ENCODE assay signal across 1 cellular context in genomic region chr19:494171-495046, GRCh38.
TF ChIP-seq lines count a peak whose summit lies in the region.

No MANE protein-coding gene starts in this region.

TF ChIP-seq in HepG2, 621 proteins besides CTCF, POLR2A, EP300 and RAD21 (continued from another document and continues in another):
- no peak for TF ChIP-seq ZNF749 (CRISPR knock-in tag; IDR thresholded peaks at IDR 0.05; ENCODE audit: borderline replicate concordance)
- no peak for TF ChIP-seq SUZ12 (IDR thresholded peaks at IDR 0.05; ENCODE audit: low read depth, low read length)
- TF ChIP-seq PHF20 (CRISPR knock-in tag; IDR thresholded peaks at IDR 0.05): no peak
- TF ChIP-seq DDIT3 (CRISPR knock-in tag; IDR thresholded peaks at IDR 0.05): no peak
- TF ChIP-seq ZNF577 (CRISPR knock-in tag; IDR thresholded peaks at IDR 0.05; ENCODE audit: borderline replicate concordance, low read depth): no peak
- TF ChIP-seq, protein P1, sequence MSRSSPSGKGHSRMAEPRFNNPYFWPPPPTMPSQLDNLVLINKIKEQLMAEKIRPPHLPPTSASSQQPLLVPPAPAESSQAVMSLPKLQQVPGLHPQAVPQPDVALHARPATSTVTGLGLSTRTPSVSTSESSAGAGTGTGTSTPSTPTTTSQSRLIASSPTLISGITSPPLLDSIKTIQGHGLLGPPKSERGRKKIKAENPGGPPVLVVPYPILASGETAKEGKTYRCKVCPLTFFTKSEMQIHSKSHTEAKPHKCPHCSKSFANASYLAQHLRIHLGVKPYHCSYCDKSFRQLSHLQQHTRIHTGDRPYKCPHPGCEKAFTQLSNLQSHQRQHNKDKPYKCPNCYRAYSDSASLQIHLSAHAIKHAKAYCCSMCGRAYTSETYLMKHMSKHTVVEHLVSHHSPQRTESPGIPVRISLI (CRISPR knock-in tag; IDR thresholded peaks at IDR 0.05; ENCODE audit: borderline replicate concordance): no peak
- no peak for TF ChIP-seq WIZ (CRISPR knock-in tag; IDR thresholded peaks at IDR 0.05)
- TF ChIP-seq ZNF556 (CRISPR knock-in tag; IDR thresholded peaks at IDR 0.05; ENCODE audit: borderline replicate concordance): no peak; the same call in 1 of the 2 replicates
- TF ChIP-seq NFE2L2 (IDR thresholded peaks at IDR 0.05; ENCODE audit: low read length): no peak
- TF ChIP-seq ZNF207 (IDR thresholded peaks at IDR 0.05; ENCODE audit: borderline replicate concordance): no peak
- TF ChIP-seq GABPA (IDR thresholded peaks at IDR 0.05; ENCODE audit: low read depth, low read length): no peak
- peak; percentile 49 for TF ChIP-seq GABPA (CRISPR knock-in tag; IDR thresholded peaks at IDR 0.05; ENCODE audit: low read depth)
- TF ChIP-seq ATM (IDR thresholded peaks at IDR 0.05; ENCODE audit: borderline replicate concordance): no peak
- TF ChIP-seq ZNF225 (CRISPR knock-in tag; IDR thresholded peaks at IDR 0.05): no peak
- TF ChIP-seq ZBTB2 (CRISPR knock-in tag; IDR thresholded peaks at IDR 0.05; ENCODE audit: low read depth): no peak
- TF ChIP-seq, protein P2, sequence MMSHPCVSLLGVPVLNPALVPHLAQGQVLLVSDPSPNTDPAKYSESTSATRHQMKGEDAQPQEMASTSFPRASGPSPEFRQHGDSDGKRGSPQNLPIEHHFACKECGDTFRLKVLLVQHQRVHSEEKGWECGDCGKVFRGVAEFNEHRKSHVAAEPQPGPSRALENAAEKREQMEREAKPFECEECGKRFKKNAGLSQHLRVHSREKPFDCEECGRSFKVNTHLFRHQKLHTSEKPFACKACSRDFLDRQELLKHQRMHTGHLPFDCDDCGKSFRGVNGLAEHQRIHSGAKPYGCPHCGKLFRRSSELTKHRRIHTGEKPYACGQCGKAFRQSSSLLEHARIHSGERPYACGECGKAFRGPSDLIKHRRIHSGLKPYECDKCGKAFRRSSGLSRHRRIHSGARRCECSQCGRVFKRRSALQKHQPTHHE (CRISPR knock-in tag; IDR thresholded peaks at IDR 0.05; ENCODE audit: borderline replicate concordance): no peak
- TF ChIP-seq ZNF230 (CRISPR knock-in tag; IDR thresholded peaks at IDR 0.05): no peak
- TF ChIP-seq AHDC1 (CRISPR knock-in tag; IDR thresholded peaks at IDR 0.05; ENCODE audit: borderline replicate concordance): no peak
- TF ChIP-seq NFIC (IDR thresholded peaks at IDR 0.05; ENCODE audit: low read length): no peak
- TF ChIP-seq ZNF660 (CRISPR knock-in tag; IDR thresholded peaks at IDR 0.05; ENCODE audit: borderline replicate concordance, low read depth): no peak
- no peak for TF ChIP-seq NR2F1 (CRISPR knock-in tag; IDR thresholded peaks at IDR 0.05)
- TF ChIP-seq TFE3 (CRISPR knock-in tag; IDR thresholded peaks at IDR 0.05): no peak
- TF ChIP-seq CENPT (CRISPR knock-in tag; IDR thresholded peaks at IDR 0.05; ENCODE audit: low read depth): no peak
- TF ChIP-seq ZSCAN31 (CRISPR knock-in tag; IDR thresholded peaks at IDR 0.05; ENCODE audit: low read depth): no peak
- no peak for TF ChIP-seq POLR2G (IDR thresholded peaks at IDR 0.05; ENCODE audit: low read depth, low read length)
- no peak for TF ChIP-seq ZSCAN9 (CRISPR knock-in tag; IDR thresholded peaks at IDR 0.05; ENCODE audit: borderline replicate concordance)
- TF ChIP-seq, protein P3, sequence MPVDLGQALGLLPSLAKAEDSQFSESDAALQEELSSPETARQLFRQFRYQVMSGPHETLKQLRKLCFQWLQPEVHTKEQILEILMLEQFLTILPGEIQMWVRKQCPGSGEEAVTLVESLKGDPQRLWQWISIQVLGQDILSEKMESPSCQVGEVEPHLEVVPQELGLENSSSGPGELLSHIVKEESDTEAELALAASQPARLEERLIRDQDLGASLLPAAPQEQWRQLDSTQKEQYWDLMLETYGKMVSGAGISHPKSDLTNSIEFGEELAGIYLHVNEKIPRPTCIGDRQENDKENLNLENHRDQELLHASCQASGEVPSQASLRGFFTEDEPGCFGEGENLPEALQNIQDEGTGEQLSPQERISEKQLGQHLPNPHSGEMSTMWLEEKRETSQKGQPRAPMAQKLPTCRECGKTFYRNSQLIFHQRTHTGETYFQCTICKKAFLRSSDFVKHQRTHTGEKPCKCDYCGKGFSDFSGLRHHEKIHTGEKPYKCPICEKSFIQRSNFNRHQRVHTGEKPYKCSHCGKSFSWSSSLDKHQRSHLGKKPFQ (CRISPR knock-in tag; IDR thresholded peaks at IDR 0.05; ENCODE audit: insufficient replicate concordance): no peak
- TF ChIP-seq ZBTB46 (CRISPR knock-in tag; IDR thresholded peaks at IDR 0.05; ENCODE audit: borderline replicate concordance): no peak
- no peak for TF ChIP-seq ZNF33B (CRISPR knock-in tag; IDR thresholded peaks at IDR 0.05)
- TF ChIP-seq CC2D1A (CRISPR knock-in tag; IDR thresholded peaks at IDR 0.05): no peak
- TF ChIP-seq TMF1 (CRISPR knock-in tag; IDR thresholded peaks at IDR 0.05; ENCODE audit: low read depth): no peak
- no peak for TF ChIP-seq NR2F6 (IDR thresholded peaks at IDR 0.05)
- no peak for TF ChIP-seq NR2F6 (CRISPR knock-in tag; IDR thresholded peaks at IDR 0.05)
- peak; percentile 73 for TF ChIP-seq ZNF687 (CRISPR knock-in tag; IDR thresholded peaks at IDR 0.05)
- TF ChIP-seq GTF2F1 (IDR thresholded peaks at IDR 0.05; ENCODE audit: low read length): no peak
- TF ChIP-seq ZNF562 (CRISPR knock-in tag; IDR thresholded peaks at IDR 0.05; ENCODE audit: borderline replicate concordance): no peak
- 0 out of 2 replicates have a peak, but pooled peaks have one; percentile 30 for TF ChIP-seq PITX1 (CRISPR knock-in tag; IDR thresholded peaks at IDR 0.05)
- TF ChIP-seq SMARCE1 (IDR thresholded peaks at IDR 0.05; ENCODE audit: borderline replicate concordance): no peak
- TF ChIP-seq, protein P4, sequence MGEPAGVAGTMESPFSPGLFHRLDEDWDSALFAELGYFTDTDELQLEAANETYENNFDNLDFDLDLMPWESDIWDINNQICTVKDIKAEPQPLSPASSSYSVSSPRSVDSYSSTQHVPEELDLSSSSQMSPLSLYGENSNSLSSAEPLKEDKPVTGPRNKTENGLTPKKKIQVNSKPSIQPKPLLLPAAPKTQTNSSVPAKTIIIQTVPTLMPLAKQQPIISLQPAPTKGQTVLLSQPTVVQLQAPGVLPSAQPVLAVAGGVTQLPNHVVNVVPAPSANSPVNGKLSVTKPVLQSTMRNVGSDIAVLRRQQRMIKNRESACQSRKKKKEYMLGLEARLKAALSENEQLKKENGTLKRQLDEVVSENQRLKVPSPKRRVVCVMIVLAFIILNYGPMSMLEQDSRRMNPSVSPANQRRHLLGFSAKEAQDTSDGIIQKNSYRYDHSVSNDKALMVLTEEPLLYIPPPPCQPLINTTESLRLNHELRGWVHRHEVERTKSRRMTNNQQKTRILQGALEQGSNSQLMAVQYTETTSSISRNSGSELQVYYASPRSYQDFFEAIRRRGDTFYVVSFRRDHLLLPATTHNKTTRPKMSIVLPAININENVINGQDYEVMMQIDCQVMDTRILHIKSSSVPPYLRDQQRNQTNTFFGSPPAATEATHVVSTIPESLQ (CRISPR knock-in tag; conservative IDR thresholded peaks at IDR 0.05): no peak
- TF ChIP-seq, protein P5, sequence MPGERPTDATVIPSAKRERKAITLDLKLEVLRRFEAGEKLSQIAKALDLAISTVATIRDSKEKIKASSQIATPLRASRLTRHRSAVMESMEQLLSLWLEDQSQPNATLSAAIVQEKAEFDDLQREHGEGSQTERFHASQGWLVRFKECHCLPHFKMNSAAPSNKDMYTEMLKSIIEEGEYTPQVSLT (CRISPR knock-in tag; IDR thresholded peaks at IDR 0.05; ENCODE audit: borderline replicate concordance, low read depth): no peak
